In genomic region chr4:31104596-31104995, GRCh38 we compare ENCODE assay signal across 33 cellular contexts.
DNase-seq lines count a peak whose midpoint lies in the region; ATAC-seq and TF ChIP-seq lines count a peak whose summit lies in the region.
"Had no signal": no experiment of that assay in that cellular context is flagged by ENCODE, and none has a peak within 500 bp of the region (broad histone marks: within the 10 kb centered on the region; RNA-seq: fewer than 3 reads in every experiment).

No MANE protein-coding gene starts in this region.

- no peaks in the 10 kb centered on the region for H3K27me3 Mint-ChIP-seq in progenitor cell of endocrine pancreas
- H3K27me3 Mint-ChIP-seq: activated B cell treated with CpG ODN at 0.5 μM for 24 hours; central memory CD8-positive, alpha-beta T cell; dendritic cell treated with granulocyte-macrophage colony-stimulating factor and Interleukin-4, amounts not matched to agents 40 ng/mL and 50 ng/mL, for 4 days; IgD-negative memory B cell had no signal

- BruUV-seq in IMR-90 (replicated peaks; lab: Mats Ljungman, UMichigan): no TSS peak

- peaks cover 11% of the 10 kb centered on the region for H3K4me1 ChIP-seq in IMR-90 (ENCODE audit: control insufficient read depth, insufficient read depth, low read length)
- no peaks in the 10 kb centered on the region for H3K4me1 ChIP-seq in OCI-LY3 (ENCODE audit: low read length)
- H3K4me1 ChIP-seq in stomach: peaks cover 0 to 34% (median 9%) of the 10 kb centered on the region in 4 donors
- H3K4me1 ChIP-seq: neural progenitor cell, parathyroid adenoma, thyroid gland had no signal

- H4K20me1 ChIP-seq in IMR-90 (ENCODE audit: insufficient read depth, low read length) (no peaks in the 10 kb centered on the region), OCI-LY3 (ENCODE audit: insufficient read depth, low read length) (no peaks in the 10 kb centered on the region)

- 0 out of 2 replicates have a peak overlapping the region, but pooled peaks have one; percentile 3 for H3K14ac ChIP-seq in IMR-90 (replicated peaks; ENCODE audit: low read depth, low read length)

- CTCF ChIA-PET in IMR-90 (lab: Yijun Ruan, JAX): no interaction called here

- H3K36me3 ChIP-seq in IMR-90 (ENCODE audit: control insufficient read depth, insufficient read depth, low read length) (no peaks in the 10 kb centered on the region), OCI-LY3 (replicated peaks; ENCODE audit: low read depth, low read length) (no peaks in the 10 kb centered on the region), stomach (no peaks in the 10 kb centered on the region)
- H3K36me3 ChIP-seq: ascending aorta, left ventricle myocardium inferior, neural progenitor cell, spleen, thyroid gland had no signal

- no peak overlapping the region for H3K4ac ChIP-seq in IMR-90 (ENCODE audit: low read depth, low read length)

- H3K27ac ChIP-seq in IMR-90 (ENCODE audit: insufficient read depth, low read length) (no peak overlapping the region), OCI-LY3 (ENCODE audit: low read length) (no peak overlapping the region), stomach (no peak overlapping the region)
- H3K27ac ChIP-seq: left ventricle myocardium inferior, neural progenitor cell, parathyroid adenoma, spleen, thyroid gland had no signal

- POLR2A ChIA-PET in IMR-90 (lab: Charles Lee; ENCODE audit: unreplicated experiment): no interaction called here

- H3K27me3 ChIP-seq in IMR-90 (ENCODE audit: control insufficient read depth, insufficient read depth, low read length): no peaks in the 10 kb centered on the region
- H3K27me3 ChIP-seq in OCI-LY3 (ENCODE audit: low read depth, low read length): no peaks in the 10 kb centered on the region
- H3K27me3 ChIP-seq in stomach: no peaks in the 10 kb centered on the region
- H3K27me3 ChIP-seq: ascending aorta, neural progenitor cell, spleen, thyroid gland had no signal

- H3K9me3 ChIP-seq in IMR-90 (ENCODE audit: control insufficient read depth, insufficient read depth, low read length) (no peaks in the 10 kb centered on the region), OCI-LY3 (ENCODE audit: insufficient read depth, low read length) (no peaks in the 10 kb centered on the region), stomach (no peaks in the 10 kb centered on the region)
- H3K9me3 ChIP-seq: ascending aorta, Caco-2, left ventricle myocardium inferior, SK-N-SH, spleen, thyroid gland had no signal

- ATAC-seq in IMR-90 (ENCODE audit: low read depth) (no peak), HG02678 (IDR thresholded peaks at IDR 0.05; ENCODE audit: unreplicated experiment) (no peak)
- ATAC-seq: activated T-cell treated with anti-CD3 and anti-CD28 coated beads, Interleukin-2, amount 50 U/mL, for 4 hours; esophagus mucosa; GM23338; right cardiac atrium; Right ventricle myocardium inferior; stimulated activated naive CD8-positive, alpha-beta T cell treated with anti-CD3 and anti-CD28 coated beads, Interleukin-15, Interleukin-2, amounts not matched to agents 100 U/mL and 50 U/mL, for 24 hours had no signal

- H3K79me1 ChIP-seq in IMR-90 (ENCODE audit: low read depth in 1 of 2, low read length in 2 of 2): no peaks in the 10 kb centered on the region

- no peak overlapping the region for H3K4me2 ChIP-seq in IMR-90 (ENCODE audit: low read depth, low read length)
- H3K4me2 ChIP-seq in OCI-LY3 (ENCODE audit: low read length): no peak overlapping the region
- H3K4me2 ChIP-seq: GM23338, neural progenitor cell, SK-N-SH had no signal

- TF ChIP-seq EP300 in stomach (IDR thresholded peaks at IDR 0.05): no peak

- H2BK120ac ChIP-seq in IMR-90 (ENCODE audit: low read depth, low read length): no peak overlapping the region

- H4K91ac ChIP-seq in IMR-90 (ENCODE audit: insufficient read depth, low read depth, low read length): no peak overlapping the region

- DNase-seq in IMR-90: no peak
- peak; percentile 75 to 95 for DNase-seq in NCI-H2081 (lab: John Stamatoyannopoulos, UW)
- DNase-seq in stomach: peak; percentile 57
- no peak for DNase-seq in progenitor cell of endocrine pancreas (ENCODE audit: low spot score, unreplicated experiment)
- no peak for DNase-seq in iPS-NIHi11 (ENCODE audit: low spot score)
- DNase-seq: activated B cell treated with CpG ODN at 0.5 μM for 24 hours; activated CD4-positive, alpha-beta T cell treated with anti-CD3 and anti-CD28 coated beads, Interleukin-2, amount 50 U/mL, for 1 hour; activated gamma-delta T cell treated with Interleukin-2 at 50 U/mL for 16 hours; activated T-cell treated with anti-CD3 and anti-CD28 coated beads, Interleukin-2, amount 50 U/mL, for 4 hours; C1 segment of cervical spinal cord; Caco-2; HFFc6; left ventricle myocardium inferior; mesendoderm; NCI-H1930; NCI-H510A; right cardiac atrium; SK-N-SH; spleen; stimulated activated CD4-positive, alpha-beta T cell treated with anti-CD3 and anti-CD28 coated beads, Interleukin-2, amount 100 ng/mL, for 24 hours; stimulated activated naive CD8-positive, alpha-beta T cell treated with anti-CD3 and anti-CD28 coated beads, Interleukin-15, Interleukin-2, amounts not matched to agents 100 U/mL and 50 U/mL, for 24 hours; thyroid gland had no signal

- TF ChIP-seq CTCF in IMR-90 (conservative IDR thresholded peaks at IDR 0.05; ENCODE audit: low read depth, low read length) (no peak), OCI-LY3 (IDR thresholded peaks at IDR 0.05; ENCODE audit: low read depth, low read length) (no peak), stomach (IDR thresholded peaks at IDR 0.05) (no peak), progenitor cell of endocrine pancreas (IDR thresholded peaks at IDR 0.05; ENCODE audit: unreplicated experiment) (no peak)

- no peak overlapping the region for H2AK5ac ChIP-seq in IMR-90 (ENCODE audit: low read depth, low read length)

- no peak overlapping the region for H3K4me3 ChIP-seq in IMR-90 (ENCODE audit: insufficient read depth, low read depth, low read length)
- H3K4me3 ChIP-seq in OCI-LY3 (ENCODE audit: low read length): no peak overlapping the region
- H3K4me3 ChIP-seq in stomach: no peak overlapping the region
- H3K4me3 ChIP-seq: ascending aorta, GM23338, left ventricle myocardium inferior, neural progenitor cell, spleen, thyroid gland had no signal

- H2AFZ ChIP-seq in IMR-90 (replicated peaks; ENCODE audit: low read length, poor library complexity): no peak overlapping the region
- peak overlapping the region; percentile 66; the same call in 1 of the 2 replicates for H2AFZ ChIP-seq in OCI-LY3 (ENCODE audit: low read depth, low read length)
- H2AFZ ChIP-seq: GM23338, neural progenitor cell, parathyroid adenoma had no signal

- no peak overlapping the region for H2BK5ac ChIP-seq in IMR-90 (ENCODE audit: low read depth, low read length, poor library complexity, severe bottlenecking)

- H3K23ac ChIP-seq in IMR-90 (ENCODE audit: low read depth, low read length): no peak overlapping the region

- no peaks in the 10 kb centered on the region for H3K79me2 ChIP-seq in OCI-LY3 (ENCODE audit: low read length)
- H3K79me2 ChIP-seq: parathyroid adenoma had no signal

- H2BK15ac ChIP-seq in IMR-90 (ENCODE audit: low read depth, low read length): no peak overlapping the region

- H3K4me3 Mint-ChIP-seq in progenitor cell of endocrine pancreas (ENCODE audit: low read depth): no peak overlapping the region
- H3K4me3 Mint-ChIP-seq: activated B cell treated with CpG ODN at 0.5 μM for 24 hours; activated T-cell treated with anti-CD3 and anti-CD28 coated beads, Interleukin-2, amount 50 U/mL, for 4 hours; central memory CD8-positive, alpha-beta T cell; dendritic cell treated with granulocyte-macrophage colony-stimulating factor and Interleukin-4, amounts not matched to agents 40 ng/mL and 50 ng/mL, for 4 days; GM23338; HFFc6; IgD-negative memory B cell; neural progenitor cell had no signal

- intact Hi-C loops in IMR-90 (cut with micrococcal nuclease) (no loop called here), stomach (cut with DNase I; ENCODE audit: low total_unique reads) (no loop called here)

- H2AK9ac ChIP-seq in IMR-90 (replicated peaks; ENCODE audit: low read depth, low read length, poor library complexity): no peak overlapping the region

- no peak for TF ChIP-seq RAD21 in IMR-90 (IDR thresholded peaks at IDR 0.05; ENCODE audit: low read length)

- WGBS in IMR-90 (ENCODE audit: extremely low coverage in 2 of 2, insufficient read length in 1 of 2), 2 experiments: 100% methylated on average over 1 of the region's 3 CpGs; no CpG with 5 or more reads in 1 of the 2 experiments
- 23 to 42% (median 31%) methylated on average over 3 of the region's 3 CpGs for WGBS in stomach, 5 donors

- H3K4me1 Mint-ChIP-seq in progenitor cell of endocrine pancreas (ENCODE audit: low read depth): peaks cover 8% of the 10 kb centered on the region
- H3K4me1 Mint-ChIP-seq: activated B cell treated with CpG ODN at 0.5 μM for 24 hours; central memory CD8-positive, alpha-beta T cell; GM23338; IgD-negative memory B cell; neural progenitor cell had no signal

- H4K8ac ChIP-seq in IMR-90 (ENCODE audit: low read depth in 2 of 2, low read length in 2 of 2): no peak overlapping the region

- H3K9me3 Mint-ChIP-seq in progenitor cell of endocrine pancreas (ENCODE audit: low read depth): no peaks in the 10 kb centered on the region
- H3K9me3 Mint-ChIP-seq: dendritic cell treated with granulocyte-macrophage colony-stimulating factor and Interleukin-4, amounts not matched to agents 40 ng/mL and 50 ng/mL, for 4 days; GM23338; neural progenitor cell had no signal

- TF ChIP-seq POLR2A in IMR-90 (IDR thresholded peaks at IDR 0.05; ENCODE audit: low read depth, low read length) (no peak), stomach (IDR thresholded peaks at IDR 0.05) (no peak)

- dilution Hi-C loops in IMR-90 (cut with HindIII; ENCODE audit: low sequenced_read_pairs, unreplicated experiment): no loop called here

- H3K9me1 ChIP-seq in IMR-90 (ENCODE audit: insufficient read depth, low read length): peaks cover 5% of the 10 kb centered on the region; the same call in 1 of the 2 replicates

- in situ Hi-C loops in IMR-90 (cut with MboI; ENCODE audit: low sequenced_read_pairs): no loop called here

- no peak overlapping the region for H4K5ac ChIP-seq in IMR-90 (ENCODE audit: low read depth, low read length)

- no peaks in the 10 kb centered on the region for H3K36me3 Mint-ChIP-seq in progenitor cell of endocrine pancreas (ENCODE audit: insufficient read depth)
- H3K36me3 Mint-ChIP-seq: IgD-negative memory B cell, neural progenitor cell had no signal

- no peak overlapping the region for H3K27ac Mint-ChIP-seq in progenitor cell of endocrine pancreas
- H3K27ac Mint-ChIP-seq: activated B cell treated with CpG ODN at 0.5 μM for 24 hours; dendritic cell treated with granulocyte-macrophage colony-stimulating factor and Interleukin-4, amounts not matched to agents 40 ng/mL and 50 ng/mL, for 4 days; GM23338; HFFc6; IgD-negative memory B cell; neural progenitor cell had no signal

- no peak overlapping the region for H2BK20ac ChIP-seq in IMR-90 (ENCODE audit: low read depth, low read length)

- no peak overlapping the region for H3K18ac ChIP-seq in IMR-90 (ENCODE audit: low read depth, low read length)

- H3K56ac ChIP-seq in IMR-90 (ENCODE audit: extremely low read depth, insufficient read depth, low read length): no peak overlapping the region

- no peak overlapping the region for H3K9ac ChIP-seq in IMR-90 (ENCODE audit: low read depth, low read length)
- no peak overlapping the region for H3K9ac ChIP-seq in OCI-LY3 (ENCODE audit: low read length)
- H3K9ac ChIP-seq: neural progenitor cell, parathyroid adenoma, SK-N-SH had no signal

TF ChIP-seq in IMR-90, 13 proteins besides CTCF, POLR2A, EP300 and RAD21 (continues in another document):
- TF ChIP-seq MXI1 (IDR thresholded peaks at IDR 0.05; ENCODE audit: borderline replicate concordance, low read depth, low read length): no peak

Comparison
In these comparisons a context has a peak if more than half of its experiments do, and no peak if none do; other contexts are left out.
1. DNase-seq: peak in NCI-H2081 (2 of 2) and stomach (single experiment); none in IMR-90 (single experiment), progenitor cell of endocrine pancreas (single experiment) and iPS-NIHi11 (single experiment).